ENCODE assay signal across 7 cellular contexts in the genomic region with DNA sequence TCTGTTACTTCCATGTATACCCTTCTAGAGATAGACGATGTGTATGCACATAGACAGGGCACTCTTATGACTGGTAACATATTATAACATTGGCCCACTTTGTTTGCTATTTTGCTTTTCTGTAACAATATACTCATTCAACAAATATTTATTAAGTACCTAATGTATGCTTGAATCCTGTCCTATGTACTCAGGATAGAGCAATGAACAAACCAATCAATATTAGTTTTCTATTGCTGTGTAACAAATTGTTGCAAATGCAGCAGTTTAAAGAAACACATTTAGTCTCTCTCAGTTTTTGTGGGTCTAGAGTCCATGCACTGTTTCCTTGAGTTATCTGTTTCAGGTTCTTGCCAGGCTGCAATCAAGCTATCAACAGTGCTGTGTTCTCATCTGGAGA.
"Had no signal": no experiment of that assay in that cellular context is flagged by ENCODE, and none has a peak within 500 bp of the region (broad histone marks: within the 10 kb centered on the region; RNA-seq: fewer than 3 reads in every experiment).

No MANE protein-coding gene starts in this region.

- H3K27ac ChIP-seq: HL-60 had no signal

- H3K27ac Mint-ChIP-seq: IgD-negative memory B cell had no signal

- H3K4me3 Mint-ChIP-seq: IgD-negative memory B cell had no signal

- FAIRE-seq: HTR-8/SVneo, K562 had no signal

- H3K4me3 ChIP-seq: K562 had no signal

- H3K36me3 Mint-ChIP-seq: IgD-negative memory B cell had no signal

- DNase-seq: IMR-90, KBM-7, KG1 had no signal

- ATAC-seq: K562 had no signal
